ENCODE assay signal across 1 cellular context in genomic region chr7:976901-977325, GRCh38.
TF ChIP-seq lines count a peak whose summit lies in the region.

No MANE protein-coding gene starts in this region.

TF ChIP-seq in H1, 55 proteins besides CTCF, POLR2A, EP300 and RAD21:
- TF ChIP-seq CHD7 (IDR thresholded peaks at IDR 0.05; ENCODE audit: insufficient replicate concordance, low read length) = no peak
- TF ChIP-seq JUND (IDR thresholded peaks at IDR 0.05; ENCODE audit: low read length) = no peak
- no peak for TF ChIP-seq RNF2 (IDR thresholded peaks at IDR 0.05; ENCODE audit: borderline replicate concordance, low read depth, low read length, missing control alignments, poor library complexity, severe bottlenecking)
- no peak for TF ChIP-seq YY1 (IDR thresholded peaks at IDR 0.05; ENCODE audit: low read depth, low read length)
- TF ChIP-seq NANOG (IDR thresholded peaks at IDR 0.05; ENCODE audit: insufficient read depth, low read depth, low read length, poor library complexity, severe bottlenecking) = no peak
- TF ChIP-seq KDM4A (IDR thresholded peaks at IDR 0.05; ENCODE audit: low read depth, low read length, severe bottlenecking) = no peak
- no peak for TF ChIP-seq KDM1A (IDR thresholded peaks at IDR 0.05; ENCODE audit: borderline replicate concordance, low read length)
- no peak for TF ChIP-seq EZH2 (IDR thresholded peaks at IDR 0.05; ENCODE audit: low read depth, low read length, severe bottlenecking)
- no peak for TF ChIP-seq ZNF274 (IDR thresholded peaks at IDR 0.05; ENCODE audit: borderline replicate concordance, extremely low read depth, low read length)
- TF ChIP-seq MAFK (IDR thresholded peaks at IDR 0.05; ENCODE audit: low read depth, low read length) = no peak
- no peak for TF ChIP-seq RBBP5 (IDR thresholded peaks at IDR 0.05; ENCODE audit: borderline replicate concordance, low read depth, low read length)
- no peak for TF ChIP-seq ATF2 (IDR thresholded peaks at IDR 0.05; ENCODE audit: low read length)
- no peak for TF ChIP-seq E2F6 (IDR thresholded peaks at IDR 0.05)
- no peak for TF ChIP-seq CBX5 (IDR thresholded peaks at IDR 0.05; ENCODE audit: low read depth, low read length)
- TF ChIP-seq KDM5A (IDR thresholded peaks at IDR 0.05; ENCODE audit: low read length) = no peak
- TF ChIP-seq BCL11A (IDR thresholded peaks at IDR 0.05; ENCODE audit: low read depth in 2 of 2, low read length in 2 of 2) = no peak
